1 cellular context compared by ENCODE assay signal in the genomic region with DNA sequence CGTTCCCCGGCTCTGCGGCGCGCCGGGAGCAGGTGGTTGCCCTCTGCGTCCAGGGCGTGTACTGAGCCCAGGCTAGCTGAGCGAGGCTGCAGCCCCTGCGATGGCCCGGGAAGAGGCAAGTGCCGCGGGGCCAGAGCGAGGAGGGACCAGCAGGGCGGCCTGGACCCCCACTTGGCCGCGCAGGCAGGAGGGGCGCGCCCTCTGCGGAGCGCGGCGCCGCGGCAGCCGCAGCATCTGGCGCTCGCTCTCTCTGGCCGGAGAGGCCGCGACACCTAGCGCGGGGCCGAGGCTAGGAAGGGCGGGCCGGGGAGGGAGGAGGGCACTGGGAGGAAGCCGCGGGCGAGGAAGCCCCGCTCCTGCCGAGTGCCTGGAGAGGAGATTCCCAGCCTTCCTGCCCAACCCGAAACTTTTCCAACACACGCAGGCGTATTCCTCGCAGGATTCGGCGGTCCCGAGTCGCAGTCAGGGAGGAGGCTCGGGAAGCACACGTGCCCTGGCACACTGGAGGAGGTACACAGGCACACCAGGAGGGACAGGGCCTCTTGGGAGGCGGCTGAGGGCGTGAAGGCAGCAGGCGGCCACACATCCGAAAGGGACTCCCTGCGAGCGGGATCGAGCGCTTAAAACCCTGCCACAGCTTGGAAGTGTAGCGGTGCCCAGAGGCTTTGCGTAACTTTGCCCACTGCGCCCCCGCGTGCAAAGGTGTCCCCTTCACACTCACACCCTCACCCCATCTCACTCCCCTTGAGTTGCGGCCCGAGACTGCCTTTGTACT.
TF ChIP-seq lines count a peak whose summit lies in the region.

No MANE protein-coding gene starts in this region.

TF ChIP-seq in HEK293, 187 proteins besides CTCF, POLR2A, EP300 and RAD21 (continued from another document):
- TF ChIP-seq ZFP3 (tag by site-specific recombination; IDR thresholded peaks at IDR 0.05; ENCODE audit: low read depth) (no peak), ZNF394 (tag by site-specific recombination; IDR thresholded peaks at IDR 0.05; ENCODE audit: borderline replicate concordance) (no peak), GLI2 (tag by site-specific recombination; IDR thresholded peaks at IDR 0.05; ENCODE audit: borderline replicate concordance, low read depth) (no peak), ZNF529 (tag by site-specific recombination; IDR thresholded peaks at IDR 0.05; ENCODE audit: insufficient replicate concordance) (no peak), ZNF621 (tag by site-specific recombination; IDR thresholded peaks at IDR 0.05) (no peak), ZNF518A (tag by site-specific recombination; conservative IDR thresholded peaks at IDR 0.05; ENCODE audit: low read depth) (no peak)
- TF ChIP-seq, protein P1, sequence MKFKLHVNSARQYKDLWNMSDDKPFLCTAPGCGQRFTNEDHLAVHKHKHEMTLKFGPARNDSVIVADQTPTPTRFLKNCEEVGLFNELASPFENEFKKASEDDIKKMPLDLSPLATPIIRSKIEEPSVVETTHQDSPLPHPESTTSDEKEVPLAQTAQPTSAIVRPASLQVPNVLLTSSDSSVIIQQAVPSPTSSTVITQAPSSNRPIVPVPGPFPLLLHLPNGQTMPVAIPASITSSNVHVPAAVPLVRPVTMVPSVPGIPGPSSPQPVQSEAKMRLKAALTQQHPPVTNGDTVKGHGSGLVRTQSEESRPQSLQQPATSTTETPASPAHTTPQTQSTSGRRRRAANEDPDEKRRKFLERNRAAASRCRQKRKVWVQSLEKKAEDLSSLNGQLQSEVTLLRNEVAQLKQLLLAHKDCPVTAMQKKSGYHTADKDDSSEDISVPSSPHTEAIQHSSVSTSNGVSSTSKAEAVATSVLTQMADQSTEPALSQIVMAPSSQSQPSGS (tag by site-specific recombination; IDR thresholded peaks at IDR 0.05; ENCODE audit: low read depth) = no peak
